In the genomic region with DNA sequence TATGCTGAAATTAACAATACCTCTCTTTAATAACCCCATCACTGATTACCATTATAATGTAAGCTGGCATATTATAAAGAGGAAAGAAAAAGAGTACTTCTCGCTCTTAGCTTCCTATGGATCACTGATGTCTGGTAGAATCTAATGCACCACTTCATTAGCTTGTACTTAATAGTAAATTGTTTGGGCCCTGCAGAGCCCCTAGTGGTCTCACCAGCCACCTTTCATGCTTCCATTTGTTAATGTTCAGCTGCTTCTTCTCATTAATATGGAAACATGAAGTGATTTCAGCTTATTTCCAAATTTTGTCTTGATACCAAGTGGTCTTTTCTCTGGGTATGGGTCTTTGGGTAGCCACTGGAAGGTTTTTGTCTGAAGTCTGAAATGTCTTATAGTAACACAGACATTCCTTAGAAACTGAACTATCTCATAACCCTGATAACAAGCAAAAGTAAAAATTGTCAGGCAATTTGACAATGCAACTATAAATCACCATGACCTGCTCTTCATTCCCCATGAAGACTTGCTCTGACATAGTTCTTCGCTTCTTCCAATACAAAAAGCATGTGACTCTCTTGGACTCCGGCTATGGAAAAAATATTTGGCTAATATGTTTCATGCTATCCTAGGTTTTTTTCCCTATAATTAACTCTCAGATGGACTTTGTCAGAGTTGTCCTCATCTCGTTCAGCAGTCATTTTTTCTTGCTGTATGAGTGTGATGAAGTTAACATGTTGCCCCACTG, we compare ENCODE assay signal across 11 cellular contexts.
DNase-seq lines count a peak whose midpoint lies in the region; ATAC-seq and TF ChIP-seq lines count a peak whose summit lies in the region.
"Had no signal": no experiment of that assay in that cellular context is flagged by ENCODE, and none has a peak within 500 bp of the region (broad histone marks: within the 10 kb centered on the region; RNA-seq: fewer than 3 reads in every experiment).

No MANE protein-coding gene starts in this region.

- CTCF ChIA-PET in mammary epithelial cell (lab: Charles Lee; ENCODE audit: low non-redundant PET), result no interaction called here
- CTCF ChIA-PET in activated CD4-positive, alpha-beta T cell treated with anti-CD3 and anti-CD28 coated beads for 36 hours (lab: Charles Lee), result no interaction called here

- H3K9me3 Mint-ChIP-seq in activated CD4-positive, alpha-beta T cell treated with anti-CD3 and anti-CD28 coated beads for 36 hours (ENCODE audit: low read depth), result no peaks in the 10 kb centered on the region
- H3K9me3 Mint-ChIP-seq: IgD-negative memory B cell had no signal

- H3F3A ChIP-seq in OCI-LY1 (ENCODE audit: insufficient read depth, low read length), result no peaks in the 10 kb centered on the region

- H3K4me2 ChIP-seq in mammary epithelial cell (ENCODE audit: insufficient read depth, low read depth, low read length), result no peak overlapping the region
- H3K4me2 ChIP-seq in OCI-LY1 (ENCODE audit: low read length), result no peak overlapping the region

- no peaks in the 10 kb centered on the region for H3K27me3 ChIP-seq in mammary epithelial cell (ENCODE audit: insufficient read depth, low read length)
- H3K27me3 ChIP-seq in breast epithelium, result no peaks in the 10 kb centered on the region
- H3K27me3 ChIP-seq in OCI-LY1 (ENCODE audit: insufficient read depth, low read length), result no peaks in the 10 kb centered on the region
- no peaks in the 10 kb centered on the region for H3K27me3 ChIP-seq in upper lobe of right lung
- no peaks in the 10 kb centered on the region for H3K27me3 ChIP-seq in suprapubic skin

- H4K20me1 ChIP-seq in mammary epithelial cell (ENCODE audit: insufficient read depth, low read length) (no peaks in the 10 kb centered on the region), OCI-LY1 (ENCODE audit: insufficient read depth, low read length) (no peaks in the 10 kb centered on the region)

- ATAC-seq in upper lobe of right lung, result no peak
- ATAC-seq in activated CD4-positive, alpha-beta T cell treated with anti-CD3 and anti-CD28 coated beads for 36 hours, result no peak

- H3K9me3 ChIP-seq in mammary epithelial cell (replicated peaks; ENCODE audit: insufficient read depth, low read length), result no peaks in the 10 kb centered on the region
- H3K9me3 ChIP-seq in breast epithelium, result no peaks in the 10 kb centered on the region
- H3K9me3 ChIP-seq in OCI-LY1 (ENCODE audit: low read length), result no peaks in the 10 kb centered on the region
- H3K9me3 ChIP-seq in upper lobe of right lung, result no peaks in the 10 kb centered on the region
- H3K9me3 ChIP-seq in suprapubic skin, result no peaks in the 10 kb centered on the region
- H3K9me3 ChIP-seq: thoracic aorta had no signal

- H3K36me3 ChIP-seq in mammary epithelial cell (ENCODE audit: insufficient read depth, low read length) (no peaks in the 10 kb centered on the region), breast epithelium (no peaks in the 10 kb centered on the region), OCI-LY1 (ENCODE audit: insufficient read depth, low read length) (no peaks in the 10 kb centered on the region), upper lobe of right lung (no peaks in the 10 kb centered on the region), suprapubic skin (no peaks in the 10 kb centered on the region)
- H3K36me3 ChIP-seq: thoracic aorta had no signal

- intact Hi-C loops in mammary epithelial cell (cut with micrococcal nuclease) (no loop called here), breast epithelium (cut with DNase I; ENCODE audit: low total_unique reads) (no loop called here), upper lobe of right lung (cut with DNase I) (no loop called here)
- intact Hi-C loops in activated CD4-positive, alpha-beta T cell treated with anti-CD3 and anti-CD28 coated beads for 36 hours (cut with DNase I, micrococcal nuclease), result no loop called here

- TF ChIP-seq POLR2A in breast epithelium (IDR thresholded peaks at IDR 0.05) (no peak), suprapubic skin (IDR thresholded peaks at IDR 0.05) (no peak)

- TF ChIP-seq CTCF in mammary epithelial cell (conservative IDR thresholded peaks at IDR 0.05 in 1 of 2, IDR thresholded peaks at IDR 0.05 in 1 of 2; ENCODE audit: extremely low read depth in 1 of 2, insufficient read depth in 1 of 2, low read depth in 1 of 2, low read length in 2 of 2), result peak; percentile 4 to 14
- TF ChIP-seq CTCF in breast epithelium (IDR thresholded peaks at IDR 0.05), result no peak
- TF ChIP-seq CTCF in OCI-LY1 (IDR thresholded peaks at IDR 0.05; ENCODE audit: low read length), result peak; percentile 40; the same call in 1 of the 2 replicates
- TF ChIP-seq CTCF in upper lobe of right lung (IDR thresholded peaks at IDR 0.05), result peak; percentile 22
- TF ChIP-seq CTCF in suprapubic skin (IDR thresholded peaks at IDR 0.05), result no peak

- WGBS in mammary epithelial cell (ENCODE audit: low coverage, missing lambda C conversion rate), result 97% methylated on average over 4 of the region's 4 CpGs
- WGBS in suprapubic skin, result 54% methylated on average over 4 of the region's 4 CpGs

- no peak overlapping the region for H3K27ac ChIP-seq in mammary epithelial cell (ENCODE audit: insufficient read depth, low read depth, low read length)
- no peak overlapping the region for H3K27ac ChIP-seq in breast epithelium
- no peak overlapping the region for H3K27ac ChIP-seq in OCI-LY1 (ENCODE audit: low read depth, low read length, poor library complexity, severe bottlenecking)
- no peak overlapping the region for H3K27ac ChIP-seq in upper lobe of right lung
- H3K27ac ChIP-seq in suprapubic skin, result no peak overlapping the region
- H3K27ac ChIP-seq: parathyroid adenoma, thoracic aorta had no signal

- in situ Hi-C loops in mammary epithelial cell (cut with MboI; ENCODE audit: low sequenced_read_pairs in 2 of 2), result no loop called here

- no peak for DNase-seq in mammary epithelial cell
- no peak for DNase-seq in breast epithelium (ENCODE audit: low spot score in 2 of 2)
- DNase-seq in fibroblast of gingiva (ENCODE audit: low read depth), result peak; percentile 26
- no peak for DNase-seq in upper lobe of right lung
- no peak for DNase-seq in Ammon's horn (ENCODE audit: low spot score)
- no peak for DNase-seq in activated CD4-positive, alpha-beta T cell treated with anti-CD3 and anti-CD28 coated beads for 36 hours
- no peak for DNase-seq in suprapubic skin (ENCODE audit: low spot score in 2 of 2)

- TF ChIP-seq EP300 in suprapubic skin (IDR thresholded peaks at IDR 0.05), result no peak

- H3K27me3 Mint-ChIP-seq in activated CD4-positive, alpha-beta T cell treated with anti-CD3 and anti-CD28 coated beads for 36 hours, result peaks cover 3% of the 10 kb centered on the region
- H3K27me3 Mint-ChIP-seq: IgD-negative memory B cell had no signal

- no peak overlapping the region for H3K9ac ChIP-seq in mammary epithelial cell (ENCODE audit: insufficient read depth, low read length)
- H3K9ac ChIP-seq in OCI-LY1 (ENCODE audit: low read length), result no peak overlapping the region
- H3K9ac ChIP-seq: parathyroid adenoma had no signal

- H3K4me3 ChIP-seq in mammary epithelial cell (replicated peaks in 1 of 3; ENCODE audit: insufficient read depth in 1 of 3, low read depth in 2 of 3, low read length in 3 of 3), result no peak overlapping the region
- no peak overlapping the region for H3K4me3 ChIP-seq in breast epithelium
- no peak overlapping the region for H3K4me3 ChIP-seq in OCI-LY1 (ENCODE audit: low read depth, low read length, poor library complexity, severe bottlenecking)
- H3K4me3 ChIP-seq in upper lobe of right lung, result no peak overlapping the region
- H3K4me3 ChIP-seq in suprapubic skin, result no peak overlapping the region
- H3K4me3 ChIP-seq: thoracic aorta had no signal

- no peaks in the 10 kb centered on the region for H3K79me2 ChIP-seq in mammary epithelial cell (ENCODE audit: insufficient read depth, low read length)
- no peaks in the 10 kb centered on the region for H3K79me2 ChIP-seq in OCI-LY1 (ENCODE audit: insufficient read depth, low read length)
- H3K79me2 ChIP-seq: parathyroid adenoma had no signal

- POLR2A ChIA-PET in activated CD4-positive, alpha-beta T cell treated with anti-CD3 and anti-CD28 coated beads for 36 hours (lab: Charles Lee), result no interaction called here

- H3K4me1 ChIP-seq in mammary epithelial cell (ENCODE audit: insufficient read depth, low read length) (peaks cover 17% of the 10 kb centered on the region), breast epithelium (no peaks in the 10 kb centered on the region), OCI-LY1 (ENCODE audit: insufficient read depth, low read length, severe bottlenecking) (no peaks in the 10 kb centered on the region), upper lobe of right lung (no peaks in the 10 kb centered on the region), suprapubic skin (no peaks in the 10 kb centered on the region)
- H3K4me1 ChIP-seq: parathyroid adenoma had no signal

- no peaks in the 10 kb centered on the region for H3K9me2 ChIP-seq in OCI-LY1 (ENCODE audit: low read depth, low read length)

- H3K4me1 Mint-ChIP-seq in activated CD4-positive, alpha-beta T cell treated with anti-CD3 and anti-CD28 coated beads for 36 hours, result peaks cover 2% of the 10 kb centered on the region

- H2AFZ ChIP-seq in mammary epithelial cell (ENCODE audit: low read depth, low read length), result no peak overlapping the region
- H2AFZ ChIP-seq in OCI-LY1 (ENCODE audit: low read length), result no peak overlapping the region
- H2AFZ ChIP-seq: parathyroid adenoma had no signal

- no peaks in the 10 kb centered on the region for H3K36me3 Mint-ChIP-seq in activated CD4-positive, alpha-beta T cell treated with anti-CD3 and anti-CD28 coated beads for 36 hours (ENCODE audit: low read depth)
- H3K36me3 Mint-ChIP-seq: IgD-negative memory B cell had no signal

- BruUV-seq in mammary epithelial cell (replicated peaks; lab: Mats Ljungman, UMichigan), result no TSS peak

- H3K27ac Mint-ChIP-seq in activated CD4-positive, alpha-beta T cell treated with anti-CD3 and anti-CD28 coated beads for 36 hours, result no peak overlapping the region
- H3K27ac Mint-ChIP-seq: IgD-negative memory B cell had no signal

- no peak overlapping the region for H3K4me3 Mint-ChIP-seq in activated CD4-positive, alpha-beta T cell treated with anti-CD3 and anti-CD28 coated beads for 36 hours
- H3K4me3 Mint-ChIP-seq: IgD-negative memory B cell had no signal

- dilution Hi-C loops in mammary epithelial cell (cut with HindIII; ENCODE audit: low sequenced_read_pairs), result no loop called here

Comparison
In these comparisons a context has a peak if more than half of its experiments do, and no peak if none do; other contexts are left out.
1. CTCF ChIP-seq: peak in mammary epithelial cell (2 of 2), OCI-LY1 (single experiment) and upper lobe of right lung (single experiment); none in breast epithelium (0 of 3) and suprapubic skin (0 of 2).